1 cellular context compared by ENCODE assay signal in the genomic region with DNA sequence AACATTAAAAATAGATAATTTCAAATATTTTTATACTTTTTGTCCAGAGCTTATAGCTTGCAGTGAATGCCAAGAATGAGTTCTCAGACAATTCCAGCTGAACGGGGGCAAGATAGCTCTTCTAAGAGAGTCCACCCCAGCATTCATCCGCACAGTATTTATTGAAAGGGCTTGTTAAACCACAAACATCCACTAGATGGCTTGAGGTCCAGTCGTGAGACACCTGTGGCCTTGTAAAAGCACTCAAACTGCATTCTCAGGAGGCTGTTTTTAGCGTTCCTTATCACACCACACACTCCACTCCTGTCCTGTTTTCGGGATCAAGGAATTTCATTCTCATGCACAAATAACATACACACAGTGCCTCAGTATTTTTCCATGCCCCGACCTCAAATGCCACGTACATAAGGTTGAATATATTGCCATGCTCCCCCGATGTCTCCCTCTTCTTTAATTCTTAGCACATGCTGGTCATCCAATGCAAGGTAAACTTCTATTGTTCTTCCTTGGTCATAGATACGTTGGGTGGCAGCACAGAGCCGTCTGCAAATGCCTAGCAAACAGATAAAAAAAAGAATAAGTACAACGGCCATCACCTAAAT.
TF ChIP-seq lines count a peak whose summit lies in the region.

No MANE protein-coding gene starts in this region.

TF ChIP-seq in HepG2, 621 proteins besides CTCF, POLR2A, EP300 and RAD21 (continued from another document):
- TF ChIP-seq, protein P1, sequence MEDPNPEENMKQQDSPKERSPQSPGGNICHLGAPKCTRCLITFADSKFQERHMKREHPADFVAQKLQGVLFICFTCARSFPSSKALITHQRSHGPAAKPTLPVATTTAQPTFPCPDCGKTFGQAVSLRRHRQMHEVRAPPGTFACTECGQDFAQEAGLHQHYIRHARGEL (CRISPR knock-in tag; IDR thresholded peaks at IDR 0.05) = no peak
- TF ChIP-seq, protein P2, sequence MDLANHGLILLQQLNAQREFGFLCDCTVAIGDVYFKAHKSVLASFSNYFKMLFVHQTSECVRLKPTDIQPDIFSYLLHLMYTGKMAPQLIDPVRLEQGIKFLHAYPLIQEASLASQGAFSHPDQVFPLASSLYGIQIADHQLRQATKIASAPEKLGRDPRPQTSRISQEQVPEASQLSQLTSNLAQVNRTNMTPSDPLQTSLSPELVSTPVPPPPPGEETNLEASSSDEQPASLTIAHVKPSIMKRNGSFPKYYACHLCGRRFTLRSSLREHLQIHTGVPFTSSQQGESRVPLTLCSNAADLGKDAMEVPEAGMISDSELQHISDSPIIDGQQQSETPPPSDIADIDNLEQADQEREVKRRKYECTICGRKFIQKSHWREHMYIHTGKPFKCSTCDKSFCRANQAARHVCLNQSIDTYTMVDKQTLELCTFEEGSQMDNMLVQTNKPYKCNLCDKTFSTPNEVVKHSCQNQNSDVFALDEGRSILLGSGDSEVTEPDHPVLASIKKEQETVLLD (CRISPR knock-in tag; IDR thresholded peaks at IDR 0.05; ENCODE audit: low read depth) = no peak
- TF ChIP-seq LRRFIP1 (CRISPR knock-in tag; conservative IDR thresholded peaks at IDR 0.05) (no peak), MAFF (IDR thresholded peaks at IDR 0.05; ENCODE audit: low read depth, low read length) (no peak), XRCC5 (optimal IDR thresholded peaks at IDR 0.05; ENCODE audit: low read length) (peak; percentile 25), STAG1 (CRISPR knock-in tag; IDR thresholded peaks at IDR 0.05) (peak; percentile 53), CREB1 (IDR thresholded peaks at IDR 0.05) (no peak), CREB1 (CRISPR knock-in tag; IDR thresholded peaks at IDR 0.05) (no peak), FOXO1 (CRISPR knock-in tag; IDR thresholded peaks at IDR 0.05) (no peak), ZNF761 (CRISPR knock-in tag; conservative IDR thresholded peaks at IDR 0.05) (no peak), ZBTB33 (CRISPR knock-in tag; IDR thresholded peaks at IDR 0.05) (no peak), AGO1 (IDR thresholded peaks at IDR 0.05; ENCODE audit: low read depth, low read length, poor library complexity, severe bottlenecking) (no peak), SRSF9 (IDR thresholded peaks at IDR 0.05; ENCODE audit: borderline replicate concordance, insufficient read depth, low read depth, low read length, poor library complexity, severe bottlenecking) (no peak), GFI1 (CRISPR knock-in tag; IDR thresholded peaks at IDR 0.05; ENCODE audit: borderline replicate concordance) (no peak), THAP8 (CRISPR knock-in tag; IDR thresholded peaks at IDR 0.05; ENCODE audit: borderline replicate concordance) (no peak), ZFP36L1 (CRISPR knock-in tag; IDR thresholded peaks at IDR 0.05) (no peak), GLI4 (CRISPR knock-in tag; IDR thresholded peaks at IDR 0.05; ENCODE audit: borderline replicate concordance) (no peak), ZIK1 (CRISPR knock-in tag; IDR thresholded peaks at IDR 0.05; ENCODE audit: borderline replicate concordance, low read depth) (no peak), GATAD2A (CRISPR knock-in tag; IDR thresholded peaks at IDR 0.05) (no peak), SMC3 (IDR thresholded peaks at IDR 0.05; ENCODE audit: low read length) (peak; percentile 66), KDM5A (IDR thresholded peaks at IDR 0.05; ENCODE audit: borderline replicate concordance, low read length) (no peak), ISX (CRISPR knock-in tag; conservative IDR thresholded peaks at IDR 0.05) (no peak), TFAP4 (IDR thresholded peaks at IDR 0.05; ENCODE audit: borderline replicate concordance, low read depth) (0 out of 2 replicates have a peak, but pooled peaks have one; percentile 28), BHLHE40 (IDR thresholded peaks at IDR 0.05; ENCODE audit: low read length) (no peak), ZFP90 (CRISPR knock-in tag; IDR thresholded peaks at IDR 0.05; ENCODE audit: borderline replicate concordance) (no peak)
- TF ChIP-seq, protein P3, sequence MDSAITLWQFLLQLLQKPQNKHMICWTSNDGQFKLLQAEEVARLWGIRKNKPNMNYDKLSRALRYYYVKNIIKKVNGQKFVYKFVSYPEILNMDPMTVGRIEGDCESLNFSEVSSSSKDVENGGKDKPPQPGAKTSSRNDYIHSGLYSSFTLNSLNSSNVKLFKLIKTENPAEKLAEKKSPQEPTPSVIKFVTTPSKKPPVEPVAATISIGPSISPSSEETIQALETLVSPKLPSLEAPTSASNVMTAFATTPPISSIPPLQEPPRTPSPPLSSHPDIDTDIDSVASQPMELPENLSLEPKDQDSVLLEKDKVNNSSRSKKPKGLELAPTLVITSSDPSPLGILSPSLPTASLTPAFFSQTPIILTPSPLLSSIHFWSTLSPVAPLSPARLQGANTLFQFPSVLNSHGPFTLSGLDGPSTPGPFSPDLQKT (CRISPR knock-in tag; IDR thresholded peaks at IDR 0.05; ENCODE audit: borderline replicate concordance) = no peak
- TF ChIP-seq, protein P4, sequence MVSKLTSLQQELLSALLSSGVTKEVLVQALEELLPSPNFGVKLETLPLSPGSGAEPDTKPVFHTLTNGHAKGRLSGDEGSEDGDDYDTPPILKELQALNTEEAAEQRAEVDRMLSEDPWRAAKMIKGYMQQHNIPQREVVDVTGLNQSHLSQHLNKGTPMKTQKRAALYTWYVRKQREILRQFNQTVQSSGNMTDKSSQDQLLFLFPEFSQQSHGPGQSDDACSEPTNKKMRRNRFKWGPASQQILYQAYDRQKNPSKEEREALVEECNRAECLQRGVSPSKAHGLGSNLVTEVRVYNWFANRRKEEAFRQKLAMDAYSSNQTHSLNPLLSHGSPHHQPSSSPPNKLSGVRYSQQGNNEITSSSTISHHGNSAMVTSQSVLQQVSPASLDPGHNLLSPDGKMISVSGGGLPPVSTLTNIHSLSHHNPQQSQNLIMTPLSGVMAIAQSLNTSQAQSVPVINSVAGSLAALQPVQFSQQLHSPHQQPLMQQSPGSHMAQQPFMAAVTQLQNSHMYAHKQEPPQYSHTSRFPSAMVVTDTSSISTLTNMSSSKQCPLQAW (CRISPR knock-in tag; IDR thresholded peaks at IDR 0.05) = no peak
